In genomic region chr11:64251986-64252837, GRCh38 we compare ENCODE assay signal across 1 cellular context.
TF ChIP-seq lines count a peak whose summit lies in the region.

No MANE protein-coding gene starts in this region.

TF ChIP-seq in HepG2, 621 proteins besides CTCF, POLR2A, EP300 and RAD21 (continued from another document and continues in another):
- TF ChIP-seq GRHL1 (CRISPR knock-in tag; conservative IDR thresholded peaks at IDR 0.05): no peak
- no peak for TF ChIP-seq ZNF234 (CRISPR knock-in tag; conservative IDR thresholded peaks at IDR 0.05)
- no peak for TF ChIP-seq ZBTB1 (CRISPR knock-in tag; IDR thresholded peaks at IDR 0.05; ENCODE audit: borderline replicate concordance)
- TF ChIP-seq GABPA (IDR thresholded peaks at IDR 0.05; ENCODE audit: low read depth, low read length): no peak
- no peak for TF ChIP-seq GABPA (CRISPR knock-in tag; IDR thresholded peaks at IDR 0.05; ENCODE audit: low read depth)
- TF ChIP-seq ZSCAN22 (CRISPR knock-in tag; IDR thresholded peaks at IDR 0.05): no peak
- TF ChIP-seq TMF1 (CRISPR knock-in tag; IDR thresholded peaks at IDR 0.05; ENCODE audit: low read depth): no peak
- TF ChIP-seq SOX13 (IDR thresholded peaks at IDR 0.05): no peak
- TF ChIP-seq SOX13 (CRISPR knock-in tag; conservative IDR thresholded peaks at IDR 0.05 in 1 of 2, IDR thresholded peaks at IDR 0.05 in 1 of 2): no peak
- 0 out of 2 replicates have a peak, but pooled peaks have one; percentile 23 for TF ChIP-seq NRL (CRISPR knock-in tag; IDR thresholded peaks at IDR 0.05; ENCODE audit: borderline replicate concordance)
- TF ChIP-seq HIVEP1 (CRISPR knock-in tag; IDR thresholded peaks at IDR 0.05): no peak
- no peak for TF ChIP-seq ZNF710 (CRISPR knock-in tag; IDR thresholded peaks at IDR 0.05; ENCODE audit: borderline replicate concordance)
- TF ChIP-seq ZNF333 (CRISPR knock-in tag; IDR thresholded peaks at IDR 0.05; ENCODE audit: borderline replicate concordance): 0 out of 2 replicates have a peak, but pooled peaks have one; percentile 10
- TF ChIP-seq SRY (CRISPR knock-in tag; IDR thresholded peaks at IDR 0.05): no peak
- no peak for TF ChIP-seq MAFF (IDR thresholded peaks at IDR 0.05; ENCODE audit: low read depth, low read length)
- no peak for TF ChIP-seq MXD3 (CRISPR knock-in tag; IDR thresholded peaks at IDR 0.05)
- TF ChIP-seq TOE1 (CRISPR knock-in tag; IDR thresholded peaks at IDR 0.05): no peak
- TF ChIP-seq ZNF747 (CRISPR knock-in tag; IDR thresholded peaks at IDR 0.05; ENCODE audit: borderline replicate concordance): 0 out of 2 replicates have a peak, but pooled peaks have one; percentile 40
- peak; percentile 15; the same call in 1 of the 2 replicates for TF ChIP-seq MTA1 (CRISPR knock-in tag; IDR thresholded peaks at IDR 0.05; ENCODE audit: borderline replicate concordance)
- TF ChIP-seq MAFK (conservative IDR thresholded peaks at IDR 0.05 in 1 of 2, IDR thresholded peaks at IDR 0.05 in 1 of 2; ENCODE audit: low read length in 2 of 2): no peak
- TF ChIP-seq ZNF839 (CRISPR knock-in tag; IDR thresholded peaks at IDR 0.05; ENCODE audit: borderline replicate concordance): no peak
- no peak for TF ChIP-seq HOXA9 (CRISPR knock-in tag; IDR thresholded peaks at IDR 0.05; ENCODE audit: borderline replicate concordance)
- TF ChIP-seq SIX1 (CRISPR knock-in tag; IDR thresholded peaks at IDR 0.05; ENCODE audit: borderline replicate concordance): no peak
- no peak for TF ChIP-seq KDM2A (CRISPR knock-in tag; IDR thresholded peaks at IDR 0.05; ENCODE audit: borderline replicate concordance, low read depth)
- no peak for TF ChIP-seq ISL2 (CRISPR knock-in tag; IDR thresholded peaks at IDR 0.05)
- TF ChIP-seq ZNF891 (CRISPR knock-in tag; IDR thresholded peaks at IDR 0.05): 0 out of 2 replicates have a peak, but pooled peaks have one; percentile 43
- no peak for TF ChIP-seq ZHX1 (CRISPR knock-in tag; IDR thresholded peaks at IDR 0.05; ENCODE audit: low read depth)
- TF ChIP-seq HNRNPK (IDR thresholded peaks at IDR 0.05; ENCODE audit: low read depth, low read length, poor library complexity, severe bottlenecking): no peak
- TF ChIP-seq ATF7 (IDR thresholded peaks at IDR 0.05): no peak
- TF ChIP-seq ATF7 (CRISPR knock-in tag; IDR thresholded peaks at IDR 0.05): no peak
- TF ChIP-seq DBP (CRISPR knock-in tag; IDR thresholded peaks at IDR 0.05; ENCODE audit: not compliant biosample characterization): no peak
- no peak for TF ChIP-seq HDAC2 (CRISPR knock-in tag; IDR thresholded peaks at IDR 0.05)
- no peak for TF ChIP-seq GATAD1 (CRISPR knock-in tag; IDR thresholded peaks at IDR 0.05)
- no peak for TF ChIP-seq ATF3 (CRISPR knock-in tag; IDR thresholded peaks at IDR 0.05)
- no peak for TF ChIP-seq ZFP1 (CRISPR knock-in tag; IDR thresholded peaks at IDR 0.05)
- 0 out of 2 replicates have a peak, but pooled peaks have one; percentile 34 for TF ChIP-seq ZNF558 (CRISPR knock-in tag; IDR thresholded peaks at IDR 0.05; ENCODE audit: borderline replicate concordance)
- TF ChIP-seq ZNF34 (CRISPR knock-in tag; IDR thresholded peaks at IDR 0.05; ENCODE audit: borderline replicate concordance): no peak
- TF ChIP-seq ZNF569 (CRISPR knock-in tag; IDR thresholded peaks at IDR 0.05; ENCODE audit: borderline replicate concordance): no peak
- no peak for TF ChIP-seq XBP1 (CRISPR knock-in tag; IDR thresholded peaks at IDR 0.05)
- no peak for TF ChIP-seq MEF2D (CRISPR knock-in tag; IDR thresholded peaks at IDR 0.05)
- TF ChIP-seq DZIP1 (CRISPR knock-in tag; IDR thresholded peaks at IDR 0.05): no peak
- TF ChIP-seq E2F1 (CRISPR knock-in tag; IDR thresholded peaks at IDR 0.05): no peak
- TF ChIP-seq ZFP41 (CRISPR knock-in tag; IDR thresholded peaks at IDR 0.05; ENCODE audit: borderline replicate concordance): no peak
- TF ChIP-seq SSRP1 (CRISPR knock-in tag; IDR thresholded peaks at IDR 0.05): no peak
- no peak for TF ChIP-seq ZNF44 (CRISPR knock-in tag; IDR thresholded peaks at IDR 0.05)
- TF ChIP-seq DR1 (CRISPR knock-in tag; IDR thresholded peaks at IDR 0.05): no peak; the same call in 1 of the 2 replicates
- TF ChIP-seq ZNF7 (CRISPR knock-in tag; IDR thresholded peaks at IDR 0.05): no peak
- no peak for TF ChIP-seq CBFB (CRISPR knock-in tag; IDR thresholded peaks at IDR 0.05)
- 0 out of 2 replicates have a peak, but pooled peaks have one; percentile 14 for TF ChIP-seq TARDBP (CRISPR knock-in tag; IDR thresholded peaks at IDR 0.05)
- TF ChIP-seq ZNF577 (CRISPR knock-in tag; IDR thresholded peaks at IDR 0.05; ENCODE audit: borderline replicate concordance, low read depth): no peak
- 0 out of 2 replicates have a peak, but pooled peaks have one; percentile 14 for TF ChIP-seq PHF8 (CRISPR knock-in tag; IDR thresholded peaks at IDR 0.05)
- TF ChIP-seq CSRNP1 (CRISPR knock-in tag; IDR thresholded peaks at IDR 0.05): no peak
- TF ChIP-seq ZNF362 (CRISPR knock-in tag; IDR thresholded peaks at IDR 0.05; ENCODE audit: borderline replicate concordance): no peak
- TF ChIP-seq DRAP1 (CRISPR knock-in tag; IDR thresholded peaks at IDR 0.05): no peak
- no peak for TF ChIP-seq ZNF597 (CRISPR knock-in tag; IDR thresholded peaks at IDR 0.05)
